In the genomic region with DNA sequence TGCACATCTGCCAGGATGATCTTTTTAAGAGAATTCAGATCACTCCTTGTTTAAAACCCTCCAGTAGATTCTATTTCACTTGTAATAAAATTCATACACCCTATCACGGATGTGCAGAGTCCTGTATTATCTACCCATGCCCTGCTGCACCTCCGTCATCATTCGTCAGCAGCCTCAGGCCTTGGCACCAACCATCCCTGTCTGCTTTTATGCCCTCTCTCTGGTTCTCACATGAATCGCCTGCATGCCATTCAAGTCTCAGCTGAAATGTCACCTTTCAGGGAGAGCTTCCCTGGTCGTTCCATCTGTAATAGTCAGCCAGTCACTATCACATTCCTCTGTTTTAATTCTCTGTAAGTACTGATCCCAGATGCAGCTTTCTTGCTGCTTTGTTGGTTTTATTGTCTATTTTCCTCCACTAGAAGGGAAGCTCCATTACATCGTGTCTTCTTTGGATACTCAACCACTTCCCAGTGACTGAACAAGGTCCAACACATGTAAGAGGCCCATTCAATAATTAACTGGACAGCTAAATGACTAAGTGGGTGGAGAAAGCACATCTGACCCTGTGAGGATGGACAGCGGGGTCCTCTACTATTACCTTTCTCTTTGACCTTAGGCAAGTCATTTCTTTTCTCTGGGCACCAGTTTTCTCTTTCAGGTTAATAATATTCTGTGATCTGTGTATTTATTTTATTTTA, we compare ENCODE assay signal across 32 cellular contexts.
DNase-seq lines count a peak whose midpoint lies in the region; ATAC-seq, FAIRE-seq and TF ChIP-seq lines count a peak whose summit lies in the region.
"Had no signal": no experiment of that assay in that cellular context is flagged by ENCODE, and none has a peak within 500 bp of the region (broad histone marks: within the 10 kb centered on the region; RNA-seq: fewer than 3 reads in every experiment).

No MANE protein-coding gene starts in this region.

- peak overlapping the region in 1 of 2 experiments; percentile 73; a peak in 1 of 6 replicates for H3K27ac ChIP-seq in A549
- H3K27ac ChIP-seq in GM23338 (ENCODE audit: low read depth), result no peak overlapping the region
- H3K27ac ChIP-seq in SJCRH30, result no peak overlapping the region
- H3K27ac ChIP-seq: HL-60, spleen, suprapubic skin had no signal

- H3K36me3 ChIP-seq in GM23338 (ENCODE audit: insufficient read depth), result no peaks in the 10 kb centered on the region
- no peaks in the 10 kb centered on the region for H3K36me3 ChIP-seq in SJCRH30
- H3K36me3 ChIP-seq: BLaER1, gastroesophageal sphincter, spleen, suprapubic skin had no signal

- H3K27me3 ChIP-seq in GM23338 (ENCODE audit: insufficient read depth) (no peaks in the 10 kb centered on the region), SJCRH30 (no peaks in the 10 kb centered on the region)
- H3K27me3 ChIP-seq: BLaER1, gastroesophageal sphincter had no signal

- POLR2A ChIA-PET in A549 (lab: Yijun Ruan, JAX), result no interaction called here

- H3K4me3 Mint-ChIP-seq in GM23338, result no peak overlapping the region
- no peak overlapping the region for H3K4me3 Mint-ChIP-seq in activated T-helper 17 cell treated with anti-CD3 and anti-CD28 coated beads, Interleukin-2, amount 50 U/mL, for 72 hours

- ATAC-seq in A549 (peak in 1 of 2 experiments; percentile 42; a peak in 3 of 6 replicates), GM23338 (no peak), left lobe of liver (peak; percentile 70)
- ATAC-seq in activated T-helper 17 cell treated with anti-CD3 and anti-CD28 coated beads, Interleukin-2, amount 50 U/mL, for 72 hours (replicated peaks), result no peak

- TF ChIP-seq CTCF in A549 (IDR thresholded peaks at IDR 0.05) (no peak), GM23338 (conservative IDR thresholded peaks at IDR 0.05; ENCODE audit: low read depth in 2 of 2) (no peak)

- H3K36me3 Mint-ChIP-seq in GM23338 (ENCODE audit: low read depth), result no peaks in the 10 kb centered on the region
- no peaks in the 10 kb centered on the region for H3K36me3 Mint-ChIP-seq in activated T-helper 17 cell treated with anti-CD3 and anti-CD28 coated beads, Interleukin-2, amount 50 U/mL, for 72 hours (ENCODE audit: low read depth)
- H3K36me3 Mint-ChIP-seq: memory B cell; stimulated activated naive B cell treated with anti-CD40 and anti-IgM and Interleukin-4, amounts not matched to agents 10 μg/mL and 1 μg/mL and 100 μg/mL, for 72 hours had no signal

- peak overlapping the region; percentile 92; the same call in 1 of the 2 replicates for H2AFZ ChIP-seq in GM23338

- no peak for FAIRE-seq in A549 (lab: Jason Lieb, UNC)
- FAIRE-seq: colon, GM12892, islet of Langerhans, urothelium cell line had no signal

- no peaks in the 10 kb centered on the region for H3K9me3 Mint-ChIP-seq in GM23338
- H3K9me3 Mint-ChIP-seq in activated T-helper 17 cell treated with anti-CD3 and anti-CD28 coated beads, Interleukin-2, amount 50 U/mL, for 72 hours, result no peaks in the 10 kb centered on the region
- H3K9me3 Mint-ChIP-seq: activated T-cell treated with anti-CD3 and anti-CD28 coated beads, Interleukin-2, amount 50 U/mL, for 4 hours; effector memory CD8-positive, alpha-beta T cell; memory B cell; stimulated activated naive B cell treated with anti-CD40 and anti-IgM and Interleukin-4, amounts not matched to agents 10 μg/mL and 1 μg/mL and 100 μg/mL, for 72 hours had no signal

- peak in 1 of 2 experiments; percentile 22 for DNase-seq in A549 (ENCODE audit: low read depth in 1 of 2, low spot score in 1 of 2)
- DNase-seq in GM23338 (ENCODE audit: low spot score), result no peak
- DNase-seq in T1000 (lab: John Stamatoyannopoulos, UW), result peak; percentile 42
- DNase-seq in left lobe of liver (ENCODE audit: low spot score), result no peak
- no peak for DNase-seq in SJCRH30
- no peak for DNase-seq in NCI-H2107 (lab: John Stamatoyannopoulos, UW)
- DNase-seq in GM19240 (ENCODE audit: insufficient read length, low spot score), result no peak
- DNase-seq: ACHN; activated CD4-positive, alpha-beta T cell treated with anti-CD3 and anti-CD28 coated beads for 36 hours; activated naive CD4-positive, alpha-beta T cell treated with Interleukin-2 at 50 U/mL for 16 hours; activated T-cell treated with anti-CD3 and anti-CD28 coated beads, Interleukin-2, amount 50 U/mL, for 4 hours; Caco-2; effector memory CD8-positive, alpha-beta T cell; HCEC 1CT; IMR-90; NCI-H1105 treated with DMSO at 0.1 percent for 48 hours; NCI-H2081 treated with DMSO at 0.1 percent for 48 hours; NCI-H510A; NK-92 treated with Interleukin-12 subunit alpha and Interleukin-12 subunit beta, amount 100 ng/mL, for 24 hours; spleen; stimulated activated CD4-positive, alpha-beta T cell treated with anti-CD3 and anti-CD28 coated beads, Interleukin-4, amount 100 ng/mL, for 24 hours; stimulated activated naive B cell treated with anti-CD40 and anti-IgM and Interleukin-4, amounts not matched to agents 10 μg/mL and 1 μg/mL and 100 μg/mL, for 72 hours had no signal

- H3F3A ChIP-seq in GM23338 (replicated peaks; ENCODE audit: low read depth), result no peaks in the 10 kb centered on the region

- H3K4me1 ChIP-seq in A549, result peaks cover 19% of the 10 kb centered on the region
- H3K4me1 ChIP-seq in GM23338 (ENCODE audit: insufficient read depth), result no peaks in the 10 kb centered on the region; the same call in 1 of the 2 replicates
- no peaks in the 10 kb centered on the region for H3K4me1 ChIP-seq in SJCRH30
- H3K4me1 ChIP-seq: BLaER1, Caco-2 had no signal

- H3K9me3 ChIP-seq in A549, result no peaks in the 10 kb centered on the region
- no peaks in the 10 kb centered on the region for H3K9me3 ChIP-seq in SJCRH30 (replicated peaks)
- H3K9me3 ChIP-seq: BLaER1, Caco-2, gastroesophageal sphincter, spleen, suprapubic skin had no signal

- no peaks in the 10 kb centered on the region for H3K9me2 ChIP-seq in GM23338 (ENCODE audit: insufficient read depth)

- no peak for TF ChIP-seq POLR2A in A549 (IDR thresholded peaks at IDR 0.05; ENCODE audit: low read length)

- H3K27ac Mint-ChIP-seq in GM23338, result no peak overlapping the region
- no peak overlapping the region for H3K27ac Mint-ChIP-seq in activated T-helper 17 cell treated with anti-CD3 and anti-CD28 coated beads, Interleukin-2, amount 50 U/mL, for 72 hours
- H3K27ac Mint-ChIP-seq: activated CD4-positive, alpha-beta T cell treated with anti-CD3 and anti-CD28 coated beads for 36 hours; effector memory CD8-positive, alpha-beta T cell; memory B cell; stimulated activated naive B cell treated with anti-CD40 and anti-IgM and Interleukin-4, amounts not matched to agents 10 μg/mL and 1 μg/mL and 100 μg/mL, for 72 hours had no signal

- no peak for TF ChIP-seq RAD21 in A549 (conservative IDR thresholded peaks at IDR 0.05 in 1 of 2, IDR thresholded peaks at IDR 0.05 in 1 of 2)

- 70% methylated on average over 7 of the region's 7 CpGs for WGBS in A549 (ENCODE audit: missing lambda C conversion rate)

- H3K27me3 Mint-ChIP-seq in GM23338 (ENCODE audit: insufficient read depth, low read depth, poor library complexity), result no peaks in the 10 kb centered on the region
- H3K27me3 Mint-ChIP-seq in activated T-helper 17 cell treated with anti-CD3 and anti-CD28 coated beads, Interleukin-2, amount 50 U/mL, for 72 hours, result peaks cover 13% of the 10 kb centered on the region

- peak overlapping the region; percentile 79 for H3K4me2 ChIP-seq in A549
- no peak overlapping the region for H3K4me2 ChIP-seq in GM23338

- no peaks in the 10 kb centered on the region for H4K20me1 ChIP-seq in GM23338 (replicated peaks; ENCODE audit: insufficient read depth)
- H4K20me1 ChIP-seq: BLaER1 had no signal

- no peak for TF ChIP-seq EP300 in A549 (IDR thresholded peaks at IDR 0.05)

- no peaks in the 10 kb centered on the region for H3K79me2 ChIP-seq in GM23338 (replicated peaks; ENCODE audit: insufficient read depth)

- CTCF ChIA-PET in A549 (lab: Yijun Ruan, JAX), result interaction anchor here (0.5 to 2.0 kb wide), 20 partner anchors 10 to 1940 kb away, joined by 3 to 21 read pairs (median 4); a partner anchor contains a TSS

- no peak overlapping the region for H3K4me3 ChIP-seq in A549
- no peak overlapping the region for H3K4me3 ChIP-seq in GM23338
- no peak overlapping the region for H3K4me3 ChIP-seq in SJCRH30

- no peaks in the 10 kb centered on the region; the same call in 2 of the 3 replicates for H3K4me1 Mint-ChIP-seq in GM23338
- H3K4me1 Mint-ChIP-seq in activated T-helper 17 cell treated with anti-CD3 and anti-CD28 coated beads, Interleukin-2, amount 50 U/mL, for 72 hours, result peaks cover 5% of the 10 kb centered on the region

TF ChIP-seq in A549, 52 proteins besides CTCF, POLR2A, EP300 and RAD21:
- no peak for TF ChIP-seq CHD2 (IDR thresholded peaks at IDR 0.05; ENCODE audit: low read length, partially characterized antibody)
- TF ChIP-seq, protein P1, sequence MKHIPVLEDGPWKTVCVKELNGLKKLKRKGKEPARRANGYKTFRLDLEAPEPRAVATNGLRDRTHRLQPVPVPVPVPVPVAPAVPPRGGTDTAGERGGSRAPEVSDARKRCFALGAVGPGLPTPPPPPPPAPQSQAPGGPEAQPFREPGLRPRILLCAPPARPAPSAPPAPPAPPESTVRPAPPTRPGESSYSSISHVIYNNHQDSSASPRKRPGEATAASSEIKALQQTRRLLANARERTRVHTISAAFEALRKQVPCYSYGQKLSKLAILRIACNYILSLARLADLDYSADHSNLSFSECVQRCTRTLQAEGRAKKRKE (CRISPR knock-in tag; IDR thresholded peaks at IDR 0.05; ENCODE audit: low read depth), result no peak
- TF ChIP-seq MAZ (IDR thresholded peaks at IDR 0.05; ENCODE audit: borderline replicate concordance, low read depth, low read length), result no peak
- TF ChIP-seq HOXB13 (CRISPR knock-in tag; IDR thresholded peaks at IDR 0.05; ENCODE audit: low read depth), result no peak
- TF ChIP-seq NFE2L2 (conservative IDR thresholded peaks at IDR 0.05; ENCODE audit: low read length), result no peak

TF ChIP-seq in GM23338, 12 proteins besides CTCF, POLR2A, EP300 and RAD21 (continues in another document):
- TF ChIP-seq STAT1 (IDR thresholded peaks at IDR 0.05; ENCODE audit: unreplicated experiment) (no peak), ZNF114 (CRISPR knock-in tag; IDR thresholded peaks at IDR 0.05) (no peak), JUNB (IDR thresholded peaks at IDR 0.05; ENCODE audit: unreplicated experiment) (no peak)
